ENCODE assay signal across 2 cellular contexts in genomic region chr14:22282429-22282828, GRCh38.
TF ChIP-seq lines count a peak whose summit lies in the region.

No MANE protein-coding gene starts in this region.

TF ChIP-seq in GM12891, 5 proteins besides CTCF, POLR2A, EP300 and RAD21 (continued from another document):
- TF ChIP-seq SPI1 (IDR thresholded peaks at IDR 0.05; ENCODE audit: low read depth, low read length): no peak

TF ChIP-seq in GM12878, 131 proteins besides CTCF, POLR2A, EP300 and RAD21 (continued from another document):
- TF ChIP-seq MLLT1 (IDR thresholded peaks at IDR 0.05) (no peak), GATAD2B (conservative IDR thresholded peaks at IDR 0.05; ENCODE audit: low read depth) (no peak), SUZ12 (IDR thresholded peaks at IDR 0.05; ENCODE audit: unreplicated experiment) (no peak), ATF2 (IDR thresholded peaks at IDR 0.05; ENCODE audit: low read length) (no peak), MXI1 (IDR thresholded peaks at IDR 0.05; ENCODE audit: low read depth, low read length) (0 out of 2 replicates have a peak, but pooled peaks have one; percentile 21), WRNIP1 (IDR thresholded peaks at IDR 0.05; ENCODE audit: borderline replicate concordance, low read depth, low read length) (no peak), KDM1A (IDR thresholded peaks at IDR 0.05; ENCODE audit: borderline replicate concordance) (no peak), ZNF384 (IDR thresholded peaks at IDR 0.05; ENCODE audit: borderline replicate concordance, low read depth, low read length) (peak; percentile 91), MTA2 (IDR thresholded peaks at IDR 0.05; ENCODE audit: low read depth) (peak; percentile 54; the same call in 1 of the 2 replicates), ZNF622 (IDR thresholded peaks at IDR 0.05) (no peak)
